28 cellular contexts compared by ENCODE assay signal in genomic region chr10:5818048-5818331, GRCh38. TPM values are rescaled to one million over a fixed set of nuclear protein-coding genes. Genes with fewer than 3 reads are reported as not detected.
DNase-seq lines count a peak whose midpoint lies in the region; ATAC-seq and TF ChIP-seq lines count a peak whose summit lies in the region.
"Had no signal": no experiment of that assay in that cellular context is flagged by ENCODE, and none has a peak within 500 bp of the region (broad histone marks: within the 10 kb centered on the region; RNA-seq: fewer than 3 reads in every experiment).

No MANE protein-coding gene starts in this region.

- peaks cover 51% of the 10 kb centered on the region for H3K4me1 Mint-ChIP-seq in activated T-helper 1 cell treated with anti-CD3 and anti-CD28 coated beads, Interleukin-12 subunit alpha, Interleukin-12 subunit beta, Interleukin-2, Interleukin-4 antibody, amounts not matched to agents 30 ng/mL and 10 ng/mL and 1 ng/mL, durations not matched to agents 14 hours and 24 hours and 36 hours (ENCODE audit: low read depth)
- H3K4me1 Mint-ChIP-seq in memory B cell = peaks cover 40% of the 10 kb centered on the region

- no peaks in the 10 kb centered on the region for H3K27me3 Mint-ChIP-seq in activated T-helper 1 cell treated with anti-CD3 and anti-CD28 coated beads, Interleukin-12 subunit alpha, Interleukin-12 subunit beta, Interleukin-2, Interleukin-4 antibody, amounts not matched to agents 30 ng/mL and 10 ng/mL and 1 ng/mL, durations not matched to agents 14 hours and 24 hours and 36 hours (ENCODE audit: insufficient read depth)
- H3K27me3 Mint-ChIP-seq in memory B cell = no peaks in the 10 kb centered on the region
- H3K27me3 Mint-ChIP-seq: activated naive CD4-positive, alpha-beta T cell treated with anti-CD3 and anti-CD28 coated beads, Interleukin-2, amount 10 ng/mL, durations not matched to agents 7 days and 5 days; naive thymus-derived CD8-positive, alpha-beta T cell had no signal

- peaks cover 6% of the 10 kb centered on the region for H3K9me3 Mint-ChIP-seq in activated T-helper 1 cell treated with anti-CD3 and anti-CD28 coated beads, Interleukin-12 subunit alpha, Interleukin-12 subunit beta, Interleukin-2, Interleukin-4 antibody, amounts not matched to agents 30 ng/mL and 10 ng/mL and 1 ng/mL, durations not matched to agents 14 hours and 24 hours and 36 hours
- H3K9me3 Mint-ChIP-seq in memory B cell = no peaks in the 10 kb centered on the region
- H3K9me3 Mint-ChIP-seq: naive thymus-derived CD8-positive, alpha-beta T cell; T-helper 2 cell treated with Interferon-gamma antibody and Interleukin-4, amounts not matched to agents 5 μg/mL and 100 μg/mL, for 36 hours had no signal

- intact Hi-C loops in activated T-helper 1 cell treated with anti-CD3 and anti-CD28 coated beads, Interleukin-12 subunit alpha, Interleukin-12 subunit beta, Interleukin-2, Interleukin-4 antibody, amounts not matched to agents 30 ng/mL and 10 ng/mL and 1 ng/mL, durations not matched to agents 14 hours and 24 hours and 36 hours (cut with micrococcal nuclease) = loop anchor here (10.0 kb wide), 5 partner anchors 267 to 993 kb away; partner anchors contain the start of genes AKR1E2 and RBM17
- intact Hi-C loops in esophagus muscularis mucosa (cut with DNase I) = no loop called here

- H3K4me3 ChIP-seq in BLaER1 treated with 17β-estradiol and CSF1 and Interleukin-3, amounts not matched to agents 10 nM and 100 nM = no peak overlapping the region
- H3K4me3 ChIP-seq in DOHH2 (ENCODE audit: low read length) (no peak overlapping the region), esophagus muscularis mucosa (no peak overlapping the region)
- H3K4me3 ChIP-seq: breast epithelium, hepatocyte, lower lobe of right lung, Peyer's patch, prostate gland, suprapubic skin, upper lobe of left lung had no signal

- H3K9me3 ChIP-seq in BLaER1 treated with 17β-estradiol and CSF1 and Interleukin-3, amounts not matched to agents 10 nM and 100 nM (replicated peaks in 1 of 11) = no peaks in the 10 kb centered on the region
- H3K9me3 ChIP-seq in DOHH2 (ENCODE audit: control insufficient read depth, insufficient read depth, low read length) (no peaks in the 10 kb centered on the region), esophagus muscularis mucosa (no peaks in the 10 kb centered on the region)
- H3K9me3 ChIP-seq: breast epithelium, lower lobe of right lung, Peyer's patch, prostate gland, suprapubic skin, upper lobe of left lung had no signal

- WGBS in esophagus muscularis mucosa = 90% methylated on average over 2 of the region's 2 CpGs

- TF ChIP-seq EP300 in esophagus muscularis mucosa (IDR thresholded peaks at IDR 0.05) = no peak

- H3K9me2 ChIP-seq in DOHH2 (replicated peaks; ENCODE audit: control insufficient read depth, low read length) = no peaks in the 10 kb centered on the region

- no peaks in the 10 kb centered on the region; a peak in 1 of 22 replicates for H3K36me3 ChIP-seq in BLaER1 treated with 17β-estradiol and CSF1 and Interleukin-3, amounts not matched to agents 10 nM and 100 nM
- H3K36me3 ChIP-seq in DOHH2 (ENCODE audit: control insufficient read depth, low read length) (peaks cover 16% of the 10 kb centered on the region), esophagus muscularis mucosa (no peaks in the 10 kb centered on the region)
- H3K36me3 ChIP-seq: breast epithelium, lower lobe of right lung, Peyer's patch, prostate gland, suprapubic skin, upper lobe of left lung had no signal

- peaks cover 23% of the 10 kb centered on the region for H3K79me2 ChIP-seq in DOHH2 (ENCODE audit: control insufficient read depth, low read length)

- H3K27ac Mint-ChIP-seq in activated T-helper 1 cell treated with anti-CD3 and anti-CD28 coated beads, Interleukin-12 subunit alpha, Interleukin-12 subunit beta, Interleukin-2, Interleukin-4 antibody, amounts not matched to agents 30 ng/mL and 10 ng/mL and 1 ng/mL, durations not matched to agents 14 hours and 24 hours and 36 hours = peak overlapping the region; percentile 78
- peak overlapping the region; percentile 68 for H3K27ac Mint-ChIP-seq in memory B cell
- H3K27ac Mint-ChIP-seq: activated naive CD4-positive, alpha-beta T cell treated with anti-CD3 and anti-CD28 coated beads, Interleukin-2, amount 10 ng/mL, durations not matched to agents 7 days and 5 days had no signal

- TF ChIP-seq POLR2A in esophagus muscularis mucosa (IDR thresholded peaks at IDR 0.05; ENCODE audit: low read depth) = no peak

- H4K20me1 ChIP-seq in BLaER1 treated with 17β-estradiol and CSF1 and Interleukin-3, amounts not matched to agents 10 nM and 100 nM = peaks cover 0 to under 1% (median 0%) of the 10 kb centered on the region in 11 experiments; a peak in 1 of 22 replicates
- H4K20me1 ChIP-seq in DOHH2 (ENCODE audit: control insufficient read depth, insufficient read depth, low read depth, low read length) = no peaks in the 10 kb centered on the region

- TF ChIP-seq CTCF in DOHH2 (IDR thresholded peaks at IDR 0.05; ENCODE audit: low read depth, low read length, poor library complexity, severe bottlenecking) (no peak), esophagus muscularis mucosa (IDR thresholded peaks at IDR 0.05) (no peak)

- H3K9ac ChIP-seq in BLaER1 treated with 17β-estradiol and CSF1 and Interleukin-3, amounts not matched to agents 10 nM and 100 nM = no peak overlapping the region

- H3K27me3 ChIP-seq in BLaER1 treated with 17β-estradiol and CSF1 and Interleukin-3, amounts not matched to agents 10 nM and 100 nM = no peaks in the 10 kb centered on the region
- H3K27me3 ChIP-seq in DOHH2 (ENCODE audit: control insufficient read depth, low read length) = no peaks in the 10 kb centered on the region
- H3K27me3 ChIP-seq in esophagus muscularis mucosa = no peaks in the 10 kb centered on the region
- H3K27me3 ChIP-seq: breast epithelium, hepatocyte, Peyer's patch, suprapubic skin, upper lobe of left lung had no signal

- H3F3A ChIP-seq in DOHH2 (ENCODE audit: control insufficient read depth, insufficient read depth) = peaks cover 7% of the 10 kb centered on the region

- H3K4me1 ChIP-seq in BLaER1 treated with 17β-estradiol and CSF1 and Interleukin-3, amounts not matched to agents 10 nM and 100 nM = peaks cover 50 to 56% (median 52%) of the 10 kb centered on the region in 10 experiments
- H3K4me1 ChIP-seq in DOHH2 (ENCODE audit: control insufficient read depth, low read length) = peaks cover 56% of the 10 kb centered on the region
- peaks cover 8 to 14% (median 11%) of the 10 kb centered on the region in 4 donors for H3K4me1 ChIP-seq in esophagus muscularis mucosa
- H3K4me1 ChIP-seq: breast epithelium, prostate gland had no signal

- peaks cover 13% of the 10 kb centered on the region for H3K36me3 Mint-ChIP-seq in activated T-helper 1 cell treated with anti-CD3 and anti-CD28 coated beads, Interleukin-12 subunit alpha, Interleukin-12 subunit beta, Interleukin-2, Interleukin-4 antibody, amounts not matched to agents 30 ng/mL and 10 ng/mL and 1 ng/mL, durations not matched to agents 14 hours and 24 hours and 36 hours (ENCODE audit: low read depth)
- peaks cover 1% of the 10 kb centered on the region for H3K36me3 Mint-ChIP-seq in memory B cell
- H3K36me3 Mint-ChIP-seq: activated naive CD4-positive, alpha-beta T cell treated with anti-CD3 and anti-CD28 coated beads, Interleukin-2, amount 10 ng/mL, durations not matched to agents 7 days and 5 days; naive thymus-derived CD8-positive, alpha-beta T cell had no signal

- no peak for ATAC-seq in memory B cell (ENCODE audit: low read depth)
- ATAC-seq: lower lobe of right lung; naive thymus-derived CD8-positive, alpha-beta T cell had no signal

- peak overlapping the region; percentile 50 to 98 (median 88) for H3K4me2 ChIP-seq in BLaER1 treated with 17β-estradiol and CSF1 and Interleukin-3, amounts not matched to agents 10 nM and 100 nM
- peak overlapping the region; percentile 38; the same call in 1 of the 2 replicates for H3K4me2 ChIP-seq in DOHH2 (ENCODE audit: low read length)
- H3K4me2 ChIP-seq: hepatocyte had no signal

- H3K4me3 Mint-ChIP-seq in activated T-helper 1 cell treated with anti-CD3 and anti-CD28 coated beads, Interleukin-12 subunit alpha, Interleukin-12 subunit beta, Interleukin-2, Interleukin-4 antibody, amounts not matched to agents 30 ng/mL and 10 ng/mL and 1 ng/mL, durations not matched to agents 14 hours and 24 hours and 36 hours = no peak overlapping the region
- no peak overlapping the region for H3K4me3 Mint-ChIP-seq in memory B cell
- H3K4me3 Mint-ChIP-seq: activated naive CD4-positive, alpha-beta T cell treated with anti-CD3 and anti-CD28 coated beads, Interleukin-2, amount 10 ng/mL, durations not matched to agents 7 days and 5 days had no signal

- H3K27ac ChIP-seq in BLaER1 treated with 17β-estradiol and CSF1 and Interleukin-3, amounts not matched to agents 10 nM and 100 nM = peak overlapping the region in 9 of 11 experiments; percentile 8 to 58 (median 35); a peak in 14 of 22 replicates
- H3K27ac ChIP-seq in DOHH2 (ENCODE audit: low read depth, low read length) (peak overlapping the region; percentile 50; the same call in 1 of the 2 replicates), esophagus muscularis mucosa (replicated peaks in 1 of 4) (no peak overlapping the region)
- H3K27ac ChIP-seq: breast epithelium, C4-2B, hepatocyte, lower lobe of right lung, prostate gland, suprapubic skin, upper lobe of left lung had no signal

- no peak for DNase-seq in activated T-helper 1 cell treated with anti-CD3 and anti-CD28 coated beads, Interleukin-12 subunit alpha, Interleukin-12 subunit beta, Interleukin-2, Interleukin-4 antibody, amounts not matched to agents 30 ng/mL and 10 ng/mL and 1 ng/mL, durations not matched to agents 14 hours and 24 hours and 36 hours (ENCODE audit: low spot score)
- DNase-seq in memory B cell (ENCODE audit: low spot score in 2 of 2) = no peak
- DNase-seq in iPS-NIHi7 (ENCODE audit: extremely low spot score) = no peak
- DNase-seq in esophagus muscularis mucosa (ENCODE audit: extremely low spot score) = no peak
- no peak for DNase-seq in NCI-H774 (lab: John Stamatoyannopoulos, UW)
- DNase-seq: activated naive CD4-positive, alpha-beta T cell treated with anti-CD3 and anti-CD28 coated beads, Interleukin-2, amount 10 ng/mL, durations not matched to agents 7 days and 5 days; activated T-cell treated with anti-CD3 and anti-CD28 coated beads, Interleukin-2, amount 50 U/mL, for 1 hour; DND-41; KG1; lower lobe of right lung; naive thymus-derived CD8-positive, alpha-beta T cell; NCI-H1436; NCI-H2081; NCI-H2227 treated with DMSO at 0.1 percent for 48 hours; NCI-H526; occipital lobe; SHP77 treated with DMSO at 0.1 percent for 48 hours; stimulated activated CD4-positive, alpha-beta T cell treated with anti-CD3 and anti-CD28 coated beads, Interleukin-4, amount 100 ng/mL, for 24 hours; upper lobe of left lung had no signal

RNA-seq across cellular contexts. Expression of gene GDI2, which starts 4.8 kb away (rescaled TPM):
- total RNA-seq in activated T-helper 1 cell treated with anti-CD3 and anti-CD28 coated beads, Interleukin-12 subunit alpha, Interleukin-12 subunit beta, Interleukin-2, Interleukin-4 antibody, amounts not matched to agents 30 ng/mL and 10 ng/mL and 1 ng/mL, durations not matched to agents 14 hours and 24 hours and 36 hours = 288 and 290 TPM in 2 replicates
- total RNA-seq in esophagus muscularis mucosa = 100 to 1,000 TPM; 194 to 233 (median 210) TPM

Comparison
In these comparisons a context has a peak if more than half of its experiments do, and no peak if none do; other contexts are left out.
1. H3K27ac ChIP-seq: peak in BLaER1 treated with 17β-estradiol and CSF1 and Interleukin-3, amounts not matched to agents 10 nM and 100 nM (9 of 11) and DOHH2 (single experiment); none in esophagus muscularis mucosa (0 of 4).